ENCODE assay signal across 8 cellular contexts in the genomic region with DNA sequence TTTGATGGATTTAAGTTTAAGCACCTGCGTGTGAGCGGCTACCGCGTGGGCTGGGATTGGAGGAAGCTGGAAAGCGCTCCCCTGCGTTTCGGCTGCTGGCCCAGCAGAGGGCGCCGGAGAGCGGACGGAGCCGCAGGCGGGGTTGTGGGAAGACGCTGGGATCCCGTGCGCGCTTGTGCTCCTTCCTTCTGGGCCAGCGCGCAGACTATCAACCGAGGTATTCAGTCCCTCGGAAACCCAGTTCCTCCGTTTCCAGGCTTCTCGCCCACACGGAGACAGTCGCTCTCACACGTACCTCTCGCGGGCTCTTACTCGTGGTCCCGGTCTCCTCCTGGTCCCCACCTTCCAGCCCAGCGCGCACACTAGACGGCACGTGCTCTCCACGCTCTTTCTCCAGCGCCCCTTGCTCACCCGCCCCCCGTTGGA. TPM values are rescaled to one million over a fixed set of nuclear protein-coding genes. Genes with fewer than 3 reads are reported as not detected.
DNase-seq lines count a peak whose midpoint lies in the region; ATAC-seq and TF ChIP-seq lines count a peak whose summit lies in the region.

No MANE protein-coding gene starts in this region.

- no CpG with 5 or more reads among the region's 38 CpGs for WGBS in iPS DF 6.9 (ENCODE audit: insufficient coverage, insufficient read length)

- H3K9ac ChIP-seq in OCI-LY1 (ENCODE audit: low read length) (no peak overlapping the region), adipocyte (ENCODE audit: low read length) (no peak overlapping the region)

- H3K4me2 ChIP-seq in OCI-LY1 (ENCODE audit: low read length) = no peak overlapping the region

- no peaks in the 10 kb centered on the region for H3K9me3 ChIP-seq in OCI-LY1 (ENCODE audit: low read length)
- H3K9me3 ChIP-seq in adipocyte (ENCODE audit: control insufficient read depth, low read length) = no peaks in the 10 kb centered on the region
- peaks cover 1% of the 10 kb centered on the region; the same call in 1 of the 2 replicates for H3K9me3 ChIP-seq in iPS DF 6.9 (ENCODE audit: control insufficient read depth, insufficient read depth, low read length)

- CTCF ChIA-PET in BJ (lab: Yijun Ruan, JAX) = interaction anchor here (0.8 kb wide), 1 partner anchor 10 kb away, joined by 3 read pairs; no protein-coding TSS in a partner anchor

- no peaks in the 10 kb centered on the region for H3K9me2 ChIP-seq in OCI-LY1 (ENCODE audit: low read depth, low read length)

- no peaks in the 10 kb centered on the region for H3F3A ChIP-seq in OCI-LY1 (ENCODE audit: insufficient read depth, low read length)

- H3K27ac ChIP-seq in OCI-LY1 (ENCODE audit: low read depth, low read length, poor library complexity, severe bottlenecking) (no peak overlapping the region), iPS DF 6.9 (ENCODE audit: low read length) (no peak overlapping the region)

- H3K27me3 ChIP-seq in BJ (ENCODE audit: control insufficient read depth, insufficient read depth, low read length) = no peaks in the 10 kb centered on the region
- H3K27me3 ChIP-seq in OCI-LY1 (ENCODE audit: insufficient read depth, low read length) = no peaks in the 10 kb centered on the region
- H3K27me3 ChIP-seq in adipocyte (replicated peaks; ENCODE audit: control insufficient read depth, insufficient read depth, low read length) = no peaks in the 10 kb centered on the region
- no peaks in the 10 kb centered on the region for H3K27me3 ChIP-seq in iPS DF 6.9 (ENCODE audit: control insufficient read depth, insufficient read depth, low read length)

- H3K4me1 ChIP-seq in OCI-LY1 (ENCODE audit: insufficient read depth, low read length, severe bottlenecking) (no peaks in the 10 kb centered on the region), adipocyte (ENCODE audit: control insufficient read depth, insufficient read depth, low read length) (no peaks in the 10 kb centered on the region), iPS DF 6.9 (ENCODE audit: control insufficient read depth, insufficient read depth, low read length) (no peaks in the 10 kb centered on the region)

- POLR2A ChIA-PET in BJ (lab: Charles Lee) = no interaction called here

- H4K20me1 ChIP-seq in OCI-LY1 (ENCODE audit: insufficient read depth, low read length) = no peaks in the 10 kb centered on the region

- no peaks in the 10 kb centered on the region for H3K79me2 ChIP-seq in OCI-LY1 (ENCODE audit: insufficient read depth, low read length)

- ATAC-seq in HG02938 (IDR thresholded peaks at IDR 0.05; ENCODE audit: unreplicated experiment) = no peak
- ATAC-seq in HG03378 (IDR thresholded peaks at IDR 0.05; ENCODE audit: unreplicated experiment) = no peak

- TF ChIP-seq CTCF in BJ (IDR thresholded peaks at IDR 0.05; ENCODE audit: insufficient read depth, low read depth, low read length) (peak; percentile 77), OCI-LY1 (IDR thresholded peaks at IDR 0.05; ENCODE audit: low read length) (peak; percentile 60; the same call in 1 of the 2 replicates)

- H3K4me3 ChIP-seq in BJ (ENCODE audit: low read depth, low read length) (no peak overlapping the region), OCI-LY1 (ENCODE audit: low read depth, low read length, poor library complexity, severe bottlenecking) (no peak overlapping the region), adipocyte (ENCODE audit: low read length) (no peak overlapping the region), iPS DF 6.9 (ENCODE audit: low read length) (no peak overlapping the region)

- DNase-seq in BJ (ENCODE audit: low read depth) = no peak
- DNase-seq in adipocyte (ENCODE audit: low read depth) = peak; percentile 2
- DNase-seq in iPS DF 6.9 (ENCODE audit: low read depth, low spot score) = peak; percentile 31
- DNase-seq in stimulated activated CD4-positive, alpha-beta T cell treated with anti-CD3 and anti-CD28 coated beads, Interleukin-1b, Interleukin-23, amount 100 ng/mL, for 4 hours (ENCODE audit: low read depth in 2 of 2) = peak; percentile 28 to 41
- no peak for DNase-seq in NCI-H2107 treated with DMSO at 0.1 percent for 48 hours (lab: John Stamatoyannopoulos, UW; ENCODE audit: unreplicated experiment)

- H2AFZ ChIP-seq in OCI-LY1 (ENCODE audit: low read length) = no peak overlapping the region

- peaks cover 6% of the 10 kb centered on the region for H3K36me3 ChIP-seq in BJ (ENCODE audit: control insufficient read depth, insufficient read depth, low read length)
- H3K36me3 ChIP-seq in OCI-LY1 (ENCODE audit: insufficient read depth, low read length) = peaks cover 34% of the 10 kb centered on the region
- peaks cover 24% of the 10 kb centered on the region for H3K36me3 ChIP-seq in adipocyte (ENCODE audit: control insufficient read depth, insufficient read depth, low read length, severe bottlenecking)
- H3K36me3 ChIP-seq in iPS DF 6.9 (ENCODE audit: control insufficient read depth, insufficient read depth, low read length) = no peaks in the 10 kb centered on the region; the same call in 1 of the 2 replicates

RNA-seq across cellular contexts. Expression of a gene that starts 28.8 kb away (rescaled TPM):
- polyA plus RNA-seq in BJ (2011; rRNA removed) = 31.4 and 60.8 TPM in 2 replicates
- polyA minus RNA-seq in BJ (2011; rRNA and poly(A)+ RNA removed) = 23.3 and 33.8 TPM in 2 replicates

RNA-seq across cellular contexts. Expression of a gene that starts 34.4 kb away (rescaled TPM):
- not detected in 2 replicates for polyA plus RNA-seq in BJ (2011; rRNA removed)
- polyA minus RNA-seq in BJ (2011; rRNA and poly(A)+ RNA removed) = not detected in 2 replicates

RNA-seq across cellular contexts. Expression of a gene that starts 49.0 kb away (rescaled TPM):
- 152 and 170 TPM in 2 replicates for polyA plus RNA-seq in BJ (2011; rRNA removed)
- 65.9 and 93.2 TPM in 2 replicates for polyA minus RNA-seq in BJ (2011; rRNA and poly(A)+ RNA removed)

RNA-seq across cellular contexts. Expression of a gene that starts 55.1 kb away (rescaled TPM):
- not detected in 2 replicates for polyA plus RNA-seq in BJ (2011; rRNA removed)
- not detected in 2 replicates for polyA minus RNA-seq in BJ (2011; rRNA and poly(A)+ RNA removed)

RNA-seq across cellular contexts. Expression of a gene that starts 55.8 kb away (rescaled TPM):
- 5.5 and 8.9 TPM in 2 replicates for polyA plus RNA-seq in BJ (2011; rRNA removed)
- polyA minus RNA-seq in BJ (2011; rRNA and poly(A)+ RNA removed) = 4.2 and 4.5 TPM in 2 replicates

Comparison
In these comparisons a context has a peak if more than half of its experiments do, and no peak if none do; other contexts are left out.
1. DNase-seq: peak in adipocyte (single experiment), iPS DF 6.9 (single experiment) and stimulated activated CD4-positive, alpha-beta T cell treated with anti-CD3 and anti-CD28 coated beads, Interleukin-1b, Interleukin-23, amount 100 ng/mL, for 4 hours (2 of 2); none in BJ (single experiment) and NCI-H2107 treated with DMSO at 0.1 percent for 48 hours (single experiment).